17 cellular contexts compared by ENCODE assay signal in genomic region chr12:12323118-12323517, GRCh38. TPM values are rescaled to one million over a fixed set of nuclear protein-coding genes. Genes with fewer than 3 reads are reported as not detected.
DNase-seq lines count a peak whose midpoint lies in the region; ATAC-seq, FAIRE-seq and TF ChIP-seq lines count a peak whose summit lies in the region.
"Had no signal": no experiment of that assay in that cellular context is flagged by ENCODE, and none has a peak within 500 bp of the region (broad histone marks: within the 10 kb centered on the region; RNA-seq: fewer than 3 reads in every experiment).

No MANE protein-coding gene starts in this region.

- H2AK9ac ChIP-seq in IMR-90 (replicated peaks; ENCODE audit: low read depth, low read length, poor library complexity), result no peak overlapping the region

- in situ Hi-C loops in IMR-90 (cut with MboI; ENCODE audit: low sequenced_read_pairs), result loop anchor here (10.0 kb wide), 1 partner anchor 738 kb away; no protein-coding TSS in a partner anchor

- H2AK5ac ChIP-seq in IMR-90 (ENCODE audit: low read depth, low read length) (no peak overlapping the region), mesenchymal stem cell (ENCODE audit: low read length, severe bottlenecking) (no peak overlapping the region)

- H3K27me3 ChIP-seq in IMR-90 (ENCODE audit: control insufficient read depth, insufficient read depth, low read length), result no peaks in the 10 kb centered on the region
- H3K27me3 ChIP-seq in mesenchymal stem cell (ENCODE audit: control insufficient read depth in 1 of 2, insufficient read depth in 1 of 2, low read length in 2 of 2), result no peaks in the 10 kb centered on the region
- H3K27me3 ChIP-seq in uterus, result no peaks in the 10 kb centered on the region

- H3K4me3 ChIP-seq in A549 (no peak overlapping the region), IMR-90 (ENCODE audit: insufficient read depth, low read depth, low read length) (no peak overlapping the region), mesenchymal stem cell (ENCODE audit: insufficient read depth in 1 of 2, low read depth in 1 of 2, low read length in 2 of 2) (no peak overlapping the region), uterus (no peak overlapping the region)
- H3K4me3 ChIP-seq: GM23338 had no signal

- H3K4me2 ChIP-seq in A549 (peak overlapping the region; percentile 14; the same call in 1 of the 3 replicates), IMR-90 (ENCODE audit: low read depth, low read length) (peak overlapping the region; percentile 1; the same call in 1 of the 2 replicates), mesenchymal stem cell (ENCODE audit: low read length, poor library complexity, severe bottlenecking) (peak overlapping the region; percentile 35)
- H3K4me2 ChIP-seq: GM23338 had no signal

- 73% methylated on average over 3 of the region's 4 CpGs for WGBS in A549 (ENCODE audit: missing lambda C conversion rate)
- no CpG with 5 or more reads among the region's 4 CpGs for WGBS in IMR-90 (ENCODE audit: extremely low coverage in 2 of 2, insufficient read length in 1 of 2), 2 experiments
- WGBS in mesenchymal stem cell, result 97% methylated on average over 3 of the region's 4 CpGs

- H3K14ac ChIP-seq in IMR-90 (replicated peaks; ENCODE audit: low read depth, low read length) (no peak overlapping the region), mesenchymal stem cell (ENCODE audit: low read length in 2 of 2) (no peak overlapping the region)

- no peak overlapping the region for H2BK5ac ChIP-seq in IMR-90 (ENCODE audit: low read depth, low read length, poor library complexity, severe bottlenecking)
- H2BK5ac ChIP-seq in mesenchymal stem cell (ENCODE audit: low read depth, low read length, poor library complexity, severe bottlenecking), result no peak overlapping the region

- H2AFZ ChIP-seq in IMR-90 (replicated peaks; ENCODE audit: low read length, poor library complexity) (no peak overlapping the region), mesenchymal stem cell (ENCODE audit: low read depth, low read length) (no peak overlapping the region)
- H2AFZ ChIP-seq: GM23338 had no signal

- H2BK120ac ChIP-seq in IMR-90 (ENCODE audit: low read depth, low read length) (no peak overlapping the region), mesenchymal stem cell (ENCODE audit: low read depth, low read length) (no peak overlapping the region)

- peaks cover 21% of the 10 kb centered on the region for H3K4me1 ChIP-seq in A549
- peaks cover 6% of the 10 kb centered on the region; the same call in 1 of the 2 replicates for H3K4me1 ChIP-seq in IMR-90 (ENCODE audit: control insufficient read depth, insufficient read depth, low read length)
- H3K4me1 ChIP-seq in mesenchymal stem cell (ENCODE audit: control insufficient read depth, insufficient read depth, low read depth, low read length), result peaks cover 8% of the 10 kb centered on the region
- no peaks in the 10 kb centered on the region for H3K4me1 ChIP-seq in uterus

- CTCF ChIA-PET in A549 (lab: Yijun Ruan, JAX) (interaction anchor here (0.8 to 1.5 kb wide), 2 partner anchors 12 to 215 kb away, joined by 3 to 5 read pairs; no protein-coding TSS in a partner anchor), IMR-90 (lab: Yijun Ruan, JAX) (no interaction called here)

- no peak overlapping the region for H2BK20ac ChIP-seq in IMR-90 (ENCODE audit: low read depth, low read length)

- TF ChIP-seq RAD21 in A549 (conservative IDR thresholded peaks at IDR 0.05 in 1 of 2, IDR thresholded peaks at IDR 0.05 in 1 of 2), result no peak
- TF ChIP-seq RAD21 in IMR-90 (IDR thresholded peaks at IDR 0.05; ENCODE audit: low read length), result no peak

- ATAC-seq in A549, result peak in 1 of 2 experiments; percentile 21; a peak in 2 of 6 replicates
- ATAC-seq in IMR-90 (ENCODE audit: low read depth), result no peak
- ATAC-seq: GM23338, HCT116 had no signal

- H3K18ac ChIP-seq in IMR-90 (ENCODE audit: low read depth, low read length) (no peak overlapping the region), mesenchymal stem cell (ENCODE audit: low read depth in 1 of 2, low read length in 2 of 2) (no peak overlapping the region)

- no peak overlapping the region for H3K56ac ChIP-seq in IMR-90 (ENCODE audit: extremely low read depth, insufficient read depth, low read length)

- DNase-seq in A549 (ENCODE audit: low read depth in 1 of 2, low spot score in 1 of 2) (no peak), IMR-90 (no peak), mesenchymal stem cell (no peak), uterus (no peak), NOMO-1 treated with DMSO at 0.1 percent for 48 hours (lab: John Stamatoyannopoulos, UW; ENCODE audit: unreplicated experiment) (no peak)
- DNase-seq in stimulated activated CD4-positive, alpha-beta T cell treated with anti-CD3 and anti-CD28 coated beads, Interleukin-4, amount 100 ng/mL, for 1 hour, result no peak
- DNase-seq: AML-193; CD4-positive, alpha-beta T cell; DMS79; GDM1; H7 had no signal

- H2BK15ac ChIP-seq in IMR-90 (ENCODE audit: low read depth, low read length) (no peak overlapping the region), mesenchymal stem cell (ENCODE audit: low read depth, poor library complexity, severe bottlenecking) (no peak overlapping the region)

- H2BK12ac ChIP-seq in mesenchymal stem cell (ENCODE audit: low read length in 2 of 2), result no peak overlapping the region

- no peak overlapping the region for H4K8ac ChIP-seq in IMR-90 (ENCODE audit: low read depth in 2 of 2, low read length in 2 of 2)
- no peak overlapping the region for H4K8ac ChIP-seq in mesenchymal stem cell (ENCODE audit: low read length)

- H3K23ac ChIP-seq in IMR-90 (ENCODE audit: low read depth, low read length) (no peak overlapping the region), mesenchymal stem cell (ENCODE audit: low read length in 2 of 2) (no peak overlapping the region)

- TF ChIP-seq EP300 in A549 (IDR thresholded peaks at IDR 0.05), result no peak

- H3K79me1 ChIP-seq in IMR-90 (ENCODE audit: low read depth in 1 of 2, low read length in 2 of 2) (no peaks in the 10 kb centered on the region), mesenchymal stem cell (replicated peaks; ENCODE audit: low read length, poor library complexity, severe bottlenecking) (no peaks in the 10 kb centered on the region)

- no peak overlapping the region for H4K5ac ChIP-seq in IMR-90 (ENCODE audit: low read depth, low read length)

- H3K9me3 ChIP-seq in A549 (no peaks in the 10 kb centered on the region), IMR-90 (ENCODE audit: control insufficient read depth, insufficient read depth, low read length) (no peaks in the 10 kb centered on the region), mesenchymal stem cell (ENCODE audit: control insufficient read depth, low read length) (no peaks in the 10 kb centered on the region), uterus (no peaks in the 10 kb centered on the region)

- POLR2A ChIA-PET in A549 (lab: Yijun Ruan, JAX), result no interaction called here
- POLR2A ChIA-PET in IMR-90 (lab: Charles Lee; ENCODE audit: unreplicated experiment), result no interaction called here

- H4K20me1 ChIP-seq in IMR-90 (ENCODE audit: insufficient read depth, low read length), result no peaks in the 10 kb centered on the region

- TF ChIP-seq POLR2A in A549 (IDR thresholded peaks at IDR 0.05; ENCODE audit: low read length) (no peak), IMR-90 (IDR thresholded peaks at IDR 0.05; ENCODE audit: low read depth, low read length) (no peak), uterus (IDR thresholded peaks at IDR 0.05) (no peak)

- TF ChIP-seq CTCF in A549 (IDR thresholded peaks at IDR 0.05) (no peak), IMR-90 (conservative IDR thresholded peaks at IDR 0.05; ENCODE audit: low read depth, low read length) (no peak), uterus (IDR thresholded peaks at IDR 0.05) (no peak)

- H3K9ac ChIP-seq in IMR-90 (ENCODE audit: low read depth, low read length) (no peak overlapping the region), mesenchymal stem cell (ENCODE audit: low read length) (no peak overlapping the region)

- H4K91ac ChIP-seq in IMR-90 (ENCODE audit: insufficient read depth, low read depth, low read length) (no peak overlapping the region), mesenchymal stem cell (ENCODE audit: low read length) (no peak overlapping the region)

- dilution Hi-C loops in IMR-90 (cut with HindIII; ENCODE audit: low sequenced_read_pairs, unreplicated experiment), result no loop called here

- no peak for FAIRE-seq in A549 (lab: Jason Lieb, UNC)
- FAIRE-seq: D721Med, GM12892, HTR-8/SVneo had no signal

- BruUV-seq in IMR-90 (replicated peaks; lab: Mats Ljungman, UMichigan), result no TSS peak

- no peak overlapping the region for H3K4ac ChIP-seq in IMR-90 (ENCODE audit: low read depth, low read length)
- H3K4ac ChIP-seq in mesenchymal stem cell (ENCODE audit: low read depth in 1 of 2, low read length in 2 of 2), result no peak overlapping the region

- no peaks in the 10 kb centered on the region for H3K36me3 ChIP-seq in IMR-90 (ENCODE audit: control insufficient read depth, insufficient read depth, low read length)
- no peaks in the 10 kb centered on the region for H3K36me3 ChIP-seq in mesenchymal stem cell (ENCODE audit: control insufficient read depth in 1 of 2, insufficient read depth in 2 of 2, low read depth in 1 of 2, low read length in 2 of 2)
- no peaks in the 10 kb centered on the region for H3K36me3 ChIP-seq in uterus

- intact Hi-C loops in IMR-90 (cut with micrococcal nuclease) (loop anchor here (10.0 kb wide), 1 partner anchor 148 kb away; no protein-coding TSS in a partner anchor), uterus (cut with DNase I; ENCODE audit: low total_unique reads) (loop anchor here (5.0 kb wide), 1 partner anchor 56 kb away; the partner anchor contains the start of gene LRP6)

- no peaks in the 10 kb centered on the region for H3K9me1 ChIP-seq in IMR-90 (ENCODE audit: insufficient read depth, low read length)

- H3K27ac ChIP-seq in A549 (no peak overlapping the region), IMR-90 (ENCODE audit: insufficient read depth, low read length) (no peak overlapping the region), mesenchymal stem cell (ENCODE audit: low read length, poor library complexity, severe bottlenecking) (peak overlapping the region; percentile 70), uterus (peak overlapping the region; percentile 19 to 29)
- H3K27ac ChIP-seq: C4-2B had no signal

RNA-seq across cellular contexts. Expression of gene MANSC1, which starts 26.9 kb away (rescaled TPM):
- polyA plus RNA-seq in A549 (2011; rRNA removed), result 3.9 and 9.7 TPM in 2 replicates
- polyA plus RNA-seq in A549 (2012; cell fraction: cytosol; rRNA removed), result 0.86 and 1.1 TPM in 2 replicates
- polyA plus RNA-seq in A549 (2012; cell fraction: nucleus; rRNA removed), result 0.47 and 0.86 TPM in 2 replicates
- 3.7 to 4.4 TPM (median 3.8 TPM) in 3 replicates for polyA plus RNA-seq in A549 (2017; fragmentation: RNase III; extraction: RNeasy Plus Mini Kit Qiagen cat#74134 plus additional on column Dnase treatment)
- polyA minus RNA-seq in A549 (2011; rRNA and poly(A)+ RNA removed), result 3.5 and 4.5 TPM in 2 replicates
- 1.1 TPM in 2 replicates for total RNA-seq in IMR-90 (2012; rRNA removed)
- polyA plus RNA-seq in IMR-90 (2012; rRNA removed), result 1.9 and 2.2 TPM in 2 replicates
- polyA plus RNA-seq in IMR-90 (2012; cell fraction: cytosol; rRNA removed), result 1.6 and 2.0 TPM in 2 replicates
- polyA plus RNA-seq in IMR-90 (2012; cell fraction: nucleus; rRNA removed; ENCODE audit: low replicate concordance), result 0.11 and 0.71 TPM in 2 replicates
- 6.2 TPM for polyA plus RNA-seq in mesenchymal stem cell (2013, experiment 1 of 2)
- polyA plus RNA-seq in mesenchymal stem cell (2013, experiment 2 of 2), result 6.5 TPM
- total RNA-seq in uterus, result 10 to 100 TPM in 2 of 4 donors, 1 to 10 TPM in 2; 5.1 to 34.4 (median 16.9) TPM

RNA-seq across cellular contexts. Expression of gene BORCS5, which starts 33.8 kb away (rescaled TPM):
- 10.2 and 13.7 TPM in 2 replicates for polyA plus RNA-seq in A549 (2011; rRNA removed)
- 15.0 and 17.7 TPM in 2 replicates for polyA plus RNA-seq in A549 (2012; cell fraction: cytosol; rRNA removed)
- 22.1 and 29.4 TPM in 2 replicates for polyA plus RNA-seq in A549 (2012; cell fraction: nucleus; rRNA removed)
- polyA plus RNA-seq in A549 (2017; fragmentation: RNase III; extraction: RNeasy Plus Mini Kit Qiagen cat#74134 plus additional on column Dnase treatment), result 5.1 to 7.3 TPM (median 6.2 TPM) in 3 replicates
- 22.4 and 30.7 TPM in 2 replicates for polyA minus RNA-seq in A549 (2011; rRNA and poly(A)+ RNA removed)
- 14.7 and 18.3 TPM in 2 replicates for total RNA-seq in IMR-90 (2012; rRNA removed)
- polyA plus RNA-seq in IMR-90 (2012; rRNA removed), result 12.2 and 14.4 TPM in 2 replicates
- polyA plus RNA-seq in IMR-90 (2012; cell fraction: cytosol; rRNA removed), result 8.1 and 9.6 TPM in 2 replicates
- 4.5 and 9.3 TPM in 2 replicates for polyA plus RNA-seq in IMR-90 (2012; cell fraction: nucleus; rRNA removed; ENCODE audit: low replicate concordance)
- polyA plus RNA-seq in mesenchymal stem cell (2013, experiment 1 of 2), result 8.5 TPM
- 7.8 TPM for polyA plus RNA-seq in mesenchymal stem cell (2013, experiment 2 of 2)
- 10 to 100 TPM in 3 of 4 donors, under 1 TPM in 1; 0.51 to 87.1 (median 17.9) TPM for total RNA-seq in uterus

RNA-seq across cellular contexts. Expression of gene LRP6, which starts 56.3 kb away (rescaled TPM):
- 50.3 and 63.0 TPM in 2 replicates for polyA plus RNA-seq in A549 (2011; rRNA removed)
- 30.3 and 36.7 TPM in 2 replicates for polyA plus RNA-seq in A549 (2012; cell fraction: cytosol; rRNA removed)
- polyA plus RNA-seq in A549 (2012; cell fraction: nucleus; rRNA removed), result 38.3 and 49.0 TPM in 2 replicates
- 23.3 to 26.6 TPM (median 26.6 TPM) in 3 replicates for polyA plus RNA-seq in A549 (2017; fragmentation: RNase III; extraction: RNeasy Plus Mini Kit Qiagen cat#74134 plus additional on column Dnase treatment)
- 369 and 423 TPM in 2 replicates for polyA minus RNA-seq in A549 (2011; rRNA and poly(A)+ RNA removed)
- total RNA-seq in IMR-90 (2012; rRNA removed), result 32.1 and 41.4 TPM in 2 replicates
- polyA plus RNA-seq in IMR-90 (2012; rRNA removed), result 14.2 and 18.5 TPM in 2 replicates
- polyA plus RNA-seq in IMR-90 (2012; cell fraction: cytosol; rRNA removed), result 4.7 and 5.9 TPM in 2 replicates
- 9.9 and 27.4 TPM in 2 replicates for polyA plus RNA-seq in IMR-90 (2012; cell fraction: nucleus; rRNA removed; ENCODE audit: low replicate concordance)
- 20.2 TPM for polyA plus RNA-seq in mesenchymal stem cell (2013, experiment 1 of 2)
- 16.9 TPM for polyA plus RNA-seq in mesenchymal stem cell (2013, experiment 2 of 2)
- total RNA-seq in uterus, result 100 to 1,000 TPM in 1 of 4 donors, 10 to 100 TPM in 3; 18.7 to 141 (median 50.1) TPM

Comparison
In these comparisons a context has a peak if more than half of its experiments do, and no peak if none do; other contexts are left out.
1. H3K27ac ChIP-seq: peak in mesenchymal stem cell (single experiment) and uterus (2 of 2); none in A549 (0 of 2) and IMR-90 (single experiment).
2. Peak in every context shown above with its lines, with median percentiles within 50 percentile points of each other: H3K4me2 ChIP-seq.